1 cellular context compared by ENCODE assay signal in genomic region chr2:59732861-59733603, GRCh38.
TF ChIP-seq lines count a peak whose summit lies in the region.

No MANE protein-coding gene starts in this region.

TF ChIP-seq in GM23338, 12 proteins besides CTCF, POLR2A, EP300 and RAD21:
- TF ChIP-seq ZNF462 (CRISPR knock-in tag; IDR thresholded peaks at IDR 0.05) (no peak), EZH2 (IDR thresholded peaks at IDR 0.05; ENCODE audit: low read depth, unreplicated experiment) (no peak), ZNF331 (CRISPR knock-in tag; IDR thresholded peaks at IDR 0.05; ENCODE audit: low read depth) (no peak)
